24 cellular contexts compared by ENCODE assay signal in the genomic region with DNA sequence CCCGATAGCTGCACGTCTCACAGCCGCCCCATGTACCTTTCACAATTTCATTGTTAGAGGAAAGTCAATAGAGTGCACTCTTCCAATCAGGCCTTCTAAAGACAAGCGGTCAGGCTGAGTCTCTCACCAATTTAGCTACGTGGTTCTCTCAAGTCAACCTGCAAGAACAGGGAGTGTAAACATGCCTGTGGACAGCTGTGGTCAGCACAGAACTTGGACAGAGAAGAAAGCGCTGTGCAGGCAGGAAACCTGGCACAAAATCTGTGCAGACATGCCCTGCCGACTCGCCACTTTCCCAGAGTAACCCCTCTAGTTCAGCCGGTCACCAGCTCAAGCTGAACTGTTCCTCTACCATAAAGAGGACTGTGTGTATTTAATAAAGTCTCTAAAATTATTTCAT. TPM values are rescaled to one million over a fixed set of nuclear protein-coding genes. Genes with fewer than 3 reads are reported as not detected.
A peak's percentile ranks its signal among the peaks of the same experiment; 100 is the strongest.
DNase-seq lines count a peak whose midpoint lies in the region; ATAC-seq and TF ChIP-seq lines count a peak whose summit lies in the region.
"Had no signal": no experiment of that assay in that cellular context is flagged by ENCODE, and none has a peak within 500 bp of the region (broad histone marks: within the 10 kb centered on the region; RNA-seq: fewer than 3 reads in every experiment).

No MANE protein-coding gene starts in this region.

- no peak for ATAC-seq in WTC11
- peak; percentile 78 to 96 (median 92) for ATAC-seq in right lobe of liver
- ATAC-seq: stimulated activated naive B cell treated with anti-CD40 and anti-IgM and Interleukin-4, amounts not matched to agents 10 μg/mL and 1 μg/mL and 100 μg/mL, for 72 hours had no signal

- peaks cover 3% of the 10 kb centered on the region; the same call in 1 of the 2 replicates for H3K4me1 Mint-ChIP-seq in WTC11
- H3K4me1 Mint-ChIP-seq: activated naive CD8-positive, alpha-beta T cell treated with anti-CD3 and anti-CD28 coated beads for 36 hours had no signal

- no peak overlapping the region for H3K4me3 Mint-ChIP-seq in WTC11
- H3K4me3 Mint-ChIP-seq: activated naive CD8-positive, alpha-beta T cell treated with anti-CD3 and anti-CD28 coated beads for 36 hours; brain; CD4-positive, alpha-beta T cell; stimulated activated naive B cell treated with anti-CD40 and anti-IgM and Interleukin-4, amounts not matched to agents 10 μg/mL and 1 μg/mL and 100 μg/mL, for 72 hours had no signal

- no peak for TF ChIP-seq POLR2A in right lobe of liver (IDR thresholded peaks at IDR 0.05)
- TF ChIP-seq POLR2A in stomach (IDR thresholded peaks at IDR 0.05), result no peak

- H3K9me3 Mint-ChIP-seq in WTC11, result no peaks in the 10 kb centered on the region
- H3K9me3 Mint-ChIP-seq: activated naive CD8-positive, alpha-beta T cell treated with anti-CD3 and anti-CD28 coated beads for 36 hours; activated T-helper 2 cell treated with anti-CD3 and anti-CD28 coated beads, Interferon-gamma antibody, Interleukin-2, Interleukin-4, amounts not matched to agents 10 μg/mL and 5 μg/mL and 100 μg/mL, durations not matched to agents 14 hours and 24 hours and 36 hours; brain; CD4-positive, alpha-beta T cell; stimulated activated naive B cell treated with anti-CD40 and anti-IgM and Interleukin-4, amounts not matched to agents 10 μg/mL and 1 μg/mL and 100 μg/mL, for 72 hours had no signal

- H3K27ac ChIP-seq in right lobe of liver (no peak overlapping the region), stomach (peak overlapping the region; percentile 40 to 66 (median 42))
- H3K27ac ChIP-seq: esophagus muscularis mucosa had no signal

- H3K27ac Mint-ChIP-seq in WTC11, result peak overlapping the region; percentile 58; the same call in 1 of the 2 replicates
- H3K27ac Mint-ChIP-seq: activated naive CD8-positive, alpha-beta T cell treated with anti-CD3 and anti-CD28 coated beads for 36 hours; activated T-helper 2 cell treated with anti-CD3 and anti-CD28 coated beads, Interferon-gamma antibody, Interleukin-2, Interleukin-4, amounts not matched to agents 10 μg/mL and 5 μg/mL and 100 μg/mL, durations not matched to agents 14 hours and 24 hours and 36 hours; CD4-positive, alpha-beta T cell; stimulated activated naive B cell treated with anti-CD40 and anti-IgM and Interleukin-4, amounts not matched to agents 10 μg/mL and 1 μg/mL and 100 μg/mL, for 72 hours had no signal

- H3K9me3 ChIP-seq in right lobe of liver (no peaks in the 10 kb centered on the region), stomach (no peaks in the 10 kb centered on the region)
- H3K9me3 ChIP-seq: esophagus muscularis mucosa had no signal

- peaks cover 0 to 8% (median 5%) of the 10 kb centered on the region in 4 donors for H3K36me3 ChIP-seq in right lobe of liver
- peaks cover 12 to 40% (median 29%) of the 10 kb centered on the region in 4 donors for H3K36me3 ChIP-seq in stomach

- intact Hi-C loops in right lobe of liver (cut with DNase I) (no loop called here), stomach (cut with DNase I; ENCODE audit: low total_unique reads) (loop anchor here (5.0 kb wide), 1 partner anchor 126 kb away; no protein-coding TSS in a partner anchor)

- TF ChIP-seq EP300 in stomach (IDR thresholded peaks at IDR 0.05), result no peak

- DNase-seq in WTC11 (ENCODE audit: low spot score) (no peak), dermis microvascular lymphatic vessel endothelial cell (ENCODE audit: low read depth in 2 of 2) (peak; percentile 25 to 49), right lobe of liver (peak in 2 of 3 donors; percentile 77 to 78), stomach (peak; percentile 79), AG08395 (ENCODE audit: low spot score) (no peak), AML-193 (lab: John Stamatoyannopoulos, UW) (no peak)
- DNase-seq in activated naive CD4-positive, alpha-beta T cell treated with Interleukin-2 at 50 U/mL for 16 hours, result no peak
- no peak for DNase-seq in stimulated activated CD4-positive, alpha-beta T cell treated with anti-CD3 and anti-CD28 coated beads, Interleukin-2, amount 100 ng/mL, for 48 hours
- DNase-seq: activated CD4-positive, alpha-beta T cell treated with anti-CD3 and anti-CD28 coated beads, Interleukin-2, amount 50 U/mL, for 48 hours; activated CD8-positive, alpha-beta memory T cell treated with anti-CD3 and anti-CD28 coated beads, Interleukin-2, amount 50 U/mL, for 48 hours; activated naive CD8-positive, alpha-beta T cell treated with anti-CD3 and anti-CD28 coated beads for 36 hours; CD4-positive, alpha-beta T cell; DMS153; effector memory CD4-positive, alpha-beta T cell; islet precursor cell; KBM-7; NCI-H1436; NCI-H446 treated with DMSO at 0.1 percent for 48 hours; stimulated activated CD4-positive, alpha-beta T cell treated with anti-CD3 and anti-CD28 coated beads, Interleukin-4, amount 100 ng/mL, for 24 hours; stimulated activated naive B cell treated with anti-CD40 and anti-IgM and Interleukin-4, amounts not matched to agents 10 μg/mL and 1 μg/mL and 100 μg/mL, for 72 hours; T-helper 9 cell had no signal

- H3K4me1 ChIP-seq in right lobe of liver (peaks cover 0 to 20% (median 6%) of the 10 kb centered on the region in 4 donors), stomach (peaks cover 20 to 53% (median 41%) of the 10 kb centered on the region in 4 donors)

- H3K27me3 ChIP-seq in right lobe of liver, result no peaks in the 10 kb centered on the region
- H3K27me3 ChIP-seq in stomach, result no peaks in the 10 kb centered on the region
- H3K27me3 ChIP-seq: esophagus muscularis mucosa had no signal

- H3K4me3 ChIP-seq in right lobe of liver (no peak overlapping the region), stomach (no peak overlapping the region)
- H3K4me3 ChIP-seq: esophagus muscularis mucosa had no signal

- peaks cover 26% of the 10 kb centered on the region for H3K36me3 Mint-ChIP-seq in WTC11
- H3K36me3 Mint-ChIP-seq: activated naive CD8-positive, alpha-beta T cell treated with anti-CD3 and anti-CD28 coated beads for 36 hours had no signal

- 20% methylated on average over 9 of the region's 9 CpGs for WGBS in right lobe of liver (ENCODE audit: insufficient coverage, low coverage, low lambda C conversion rate, missing lambda C conversion rate)
- WGBS in stomach, 5 donors, result 26 to 55% (median 40%) methylated on average over 9 of the region's 9 CpGs

- no peak for TF ChIP-seq CTCF in WTC11 (IDR thresholded peaks at IDR 0.05)
- no peak for TF ChIP-seq CTCF in right lobe of liver (IDR thresholded peaks at IDR 0.05)
- no peak for TF ChIP-seq CTCF in stomach (IDR thresholded peaks at IDR 0.05)

- no peaks in the 10 kb centered on the region for H3K27me3 Mint-ChIP-seq in WTC11 (ENCODE audit: low read depth)
- H3K27me3 Mint-ChIP-seq: activated naive CD8-positive, alpha-beta T cell treated with anti-CD3 and anti-CD28 coated beads for 36 hours; brain; CD4-positive, alpha-beta T cell; stimulated activated naive B cell treated with anti-CD40 and anti-IgM and Interleukin-4, amounts not matched to agents 10 μg/mL and 1 μg/mL and 100 μg/mL, for 72 hours had no signal

- CTCF ChIA-PET in WTC11 (lab: Charles Lee), result no interaction called here

- POLR2A ChIA-PET in WTC11 (lab: Charles Lee), result no interaction called here

TF ChIP-seq in WTC11, 78 proteins besides CTCF, POLR2A, EP300 and RAD21:
- TF ChIP-seq CBFB (CRISPR knock-in tag; IDR thresholded peaks at IDR 0.05; ENCODE audit: low read depth) (no peak), IRF2 (CRISPR knock-in tag; IDR thresholded peaks at IDR 0.05; ENCODE audit: borderline replicate concordance, low read depth) (no peak), SMAD4 (CRISPR knock-in tag; IDR thresholded peaks at IDR 0.05) (no peak), SMAD3 (CRISPR knock-in tag; IDR thresholded peaks at IDR 0.05; ENCODE audit: borderline replicate concordance) (no peak)
- TF ChIP-seq, protein P1, sequence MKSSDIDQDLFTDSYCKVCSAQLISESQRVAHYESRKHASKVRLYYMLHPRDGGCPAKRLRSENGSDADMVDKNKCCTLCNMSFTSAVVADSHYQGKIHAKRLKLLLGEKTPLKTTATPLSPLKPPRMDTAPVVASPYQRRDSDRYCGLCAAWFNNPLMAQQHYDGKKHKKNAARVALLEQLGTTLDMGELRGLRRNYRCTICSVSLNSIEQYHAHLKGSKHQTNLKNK (CRISPR knock-in tag; IDR thresholded peaks at IDR 0.05), result no peak
- TF ChIP-seq, protein P2, sequence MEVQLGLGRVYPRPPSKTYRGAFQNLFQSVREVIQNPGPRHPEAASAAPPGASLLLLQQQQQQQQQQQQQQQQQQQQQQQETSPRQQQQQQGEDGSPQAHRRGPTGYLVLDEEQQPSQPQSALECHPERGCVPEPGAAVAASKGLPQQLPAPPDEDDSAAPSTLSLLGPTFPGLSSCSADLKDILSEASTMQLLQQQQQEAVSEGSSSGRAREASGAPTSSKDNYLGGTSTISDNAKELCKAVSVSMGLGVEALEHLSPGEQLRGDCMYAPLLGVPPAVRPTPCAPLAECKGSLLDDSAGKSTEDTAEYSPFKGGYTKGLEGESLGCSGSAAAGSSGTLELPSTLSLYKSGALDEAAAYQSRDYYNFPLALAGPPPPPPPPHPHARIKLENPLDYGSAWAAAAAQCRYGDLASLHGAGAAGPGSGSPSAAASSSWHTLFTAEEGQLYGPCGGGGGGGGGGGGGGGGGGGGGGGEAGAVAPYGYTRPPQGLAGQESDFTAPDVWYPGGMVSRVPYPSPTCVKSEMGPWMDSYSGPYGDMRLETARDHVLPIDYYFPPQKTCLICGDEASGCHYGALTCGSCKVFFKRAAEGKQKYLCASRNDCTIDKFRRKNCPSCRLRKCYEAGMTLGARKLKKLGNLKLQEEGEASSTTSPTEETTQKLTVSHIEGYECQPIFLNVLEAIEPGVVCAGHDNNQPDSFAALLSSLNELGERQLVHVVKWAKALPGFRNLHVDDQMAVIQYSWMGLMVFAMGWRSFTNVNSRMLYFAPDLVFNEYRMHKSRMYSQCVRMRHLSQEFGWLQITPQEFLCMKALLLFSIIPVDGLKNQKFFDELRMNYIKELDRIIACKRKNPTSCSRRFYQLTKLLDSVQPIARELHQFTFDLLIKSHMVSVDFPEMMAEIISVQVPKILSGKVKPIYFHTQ (CRISPR knock-in tag; IDR thresholded peaks at IDR 0.05), result no peak

RNA-seq across cellular contexts. Expression of gene CHKA, which starts 39.5 kb away (rescaled TPM):
- total RNA-seq in WTC11 (2021) (62.6 to 76.1 TPM (median 64.0 TPM) in 3 replicates), dermis microvascular lymphatic vessel endothelial cell (22.0 and 37.0 TPM in 2 replicates), right lobe of liver (10 to 100 TPM; 15.1 to 35.8 (median 28.5) TPM), stomach (100 to 1,000 TPM in 4 of 5 donors, 10 to 100 TPM in 1; 85.9 to 227 (median 147) TPM)
- 10 to 100 TPM; 20.9 to 47.2 (median 36.7) TPM for polyA plus RNA-seq in stomach

RNA-seq across cellular contexts. Expression of gene TCIRG1, which starts 42.9 kb away (rescaled TPM):
- total RNA-seq in WTC11 (2021), result 50.7 to 51.7 TPM (median 51.1 TPM) in 3 replicates
- 40.1 and 65.4 TPM in 2 replicates for total RNA-seq in dermis microvascular lymphatic vessel endothelial cell
- 10 to 100 TPM; 39.4 to 97.1 (median 69.3) TPM for total RNA-seq in right lobe of liver
- 100 to 1,000 TPM in 4 of 5 donors, 10 to 100 TPM in 1; 46.3 to 835 (median 484) TPM for total RNA-seq in stomach
- 100 to 1,000 TPM in 2 of 3 donors, 10 to 100 TPM in 1; 96.7 to 147 (median 111) TPM for polyA plus RNA-seq in stomach

RNA-seq across cellular contexts. Expression of gene NDUFS8, which starts 51.2 kb away (rescaled TPM):
- 221 to 247 TPM (median 240 TPM) in 3 replicates for total RNA-seq in WTC11 (2021)
- 96.3 and 121 TPM in 2 replicates for total RNA-seq in dermis microvascular lymphatic vessel endothelial cell
- 100 to 1,000 TPM in 3 of 6 experiments, 10 to 100 TPM in 3; 61.9 to 159 (median 88.4) TPM for total RNA-seq in right lobe of liver
- total RNA-seq in stomach, result 100 to 1,000 TPM in 3 of 5 donors, 10 to 100 TPM in 2; 52.0 to 310 (median 123) TPM
- polyA plus RNA-seq in stomach, result 100 to 1,000 TPM; 187 to 263 (median 224) TPM

Comparison
In these comparisons a context has a peak if more than half of its experiments do, and no peak if none do; other contexts are left out.
1. DNase-seq: peak in dermis microvascular lymphatic vessel endothelial cell (2 of 2), right lobe of liver (2 of 3) and stomach (single experiment); none in WTC11 (single experiment), AG08395 (single experiment), AML-193 (0 of 2), activated naive CD4-positive, alpha-beta T cell treated with Interleukin-2 at 50 U/mL for 16 hours (single experiment) and stimulated activated CD4-positive, alpha-beta T cell treated with anti-CD3 and anti-CD28 coated beads, Interleukin-2, amount 100 ng/mL, for 48 hours (0 of 2).
2. H3K27ac ChIP-seq: peak in stomach (5 of 5); none in right lobe of liver (0 of 3).